In genomic region chr11:61688368-61689163, GRCh38 we compare ENCODE assay signal across 9 cellular contexts. TPM values are rescaled to one million over a fixed set of nuclear protein-coding genes. Genes with fewer than 3 reads are reported as not detected.
A peak's percentile ranks its signal among the peaks of the same experiment; 100 is the strongest.
DNase-seq lines count a peak whose midpoint lies in the region; ATAC-seq, FAIRE-seq and TF ChIP-seq lines count a peak whose summit lies in the region.
"Had no signal": no experiment of that assay in that cellular context is flagged by ENCODE, and none has a peak within 500 bp of the region (broad histone marks: within the 10 kb centered on the region; RNA-seq: fewer than 3 reads in every experiment).

No MANE protein-coding gene starts in this region.

- in situ Hi-C loops in transverse colon (cut with MboI; ENCODE audit: low pct_ligation_motif_present in 1 of 4, low pct_unique_long_range_greater_than_20kb in 1 of 4, low sequenced_read_pairs in 3 of 4), result no loop called here

- ATAC-seq in right lobe of liver (peak; percentile 54 to 76 (median 63)), WTC11 (no peak), natural killer cell (no peak)

- TF ChIP-seq POLR2A in right lobe of liver (IDR thresholded peaks at IDR 0.05), result no peak
- TF ChIP-seq POLR2A in transverse colon (IDR thresholded peaks at IDR 0.05), result peak; percentile 41

- WGBS in right lobe of liver (ENCODE audit: insufficient coverage, low coverage, low lambda C conversion rate, missing lambda C conversion rate), result 77% methylated on average over 5 of the region's 19 CpGs
- WGBS in transverse colon (ENCODE audit: low coverage in 1 of 2), 2 donors, result 20 to 43% methylated on average over 2 to 19 of the region's 19 CpGs

- DNase-seq in M059J (ENCODE audit: low read depth) (peak; percentile 43), bronchial epithelial cell (ENCODE audit: low read depth) (peak; percentile 28), right lobe of liver (no peak), transverse colon (peak; percentile 83), WTC11 (ENCODE audit: low spot score) (no peak), natural killer cell (no peak), T-helper 1 cell (no peak)

- H3K4me1 ChIP-seq in right lobe of liver, result no peaks in the 10 kb centered on the region
- H3K4me1 ChIP-seq in transverse colon, result peaks cover 22 to 70% (median 54%) of the 10 kb centered on the region in 4 donors

- H3K4me3 ChIP-seq in bronchial epithelial cell (ENCODE audit: low read depth, low read length) (no peak overlapping the region), right lobe of liver (no peak overlapping the region), transverse colon (peak overlapping the region in 1 of 4 donors; percentile 6)

- CTCF ChIA-PET in WTC11 (lab: Charles Lee), result interaction anchor here (0.6 to 4.8 kb wide), 8 partner anchors 14 to 89 kb away, joined by 4 to 26 read pairs (median 4); no protein-coding TSS in a partner anchor

- H3K27me3 ChIP-seq in bronchial epithelial cell (ENCODE audit: control insufficient read depth, insufficient read depth, low read length), result peaks cover 11% of the 10 kb centered on the region
- no peaks in the 10 kb centered on the region for H3K27me3 ChIP-seq in right lobe of liver
- no peaks in the 10 kb centered on the region for H3K27me3 ChIP-seq in transverse colon

- H3K4me1 Mint-ChIP-seq in WTC11, result peaks cover 21% of the 10 kb centered on the region
- no peaks in the 10 kb centered on the region for H3K4me1 Mint-ChIP-seq in natural killer cell
- H3K4me1 Mint-ChIP-seq: IgD-negative memory B cell had no signal

- H3K27ac ChIP-seq in right lobe of liver (no peak overlapping the region), transverse colon (peak overlapping the region; percentile 85 to 90 (median 88))

- FAIRE-seq in bronchial epithelial cell (lab: Jason Lieb, UNC), result no peak

- H3K9me3 Mint-ChIP-seq in WTC11 (no peaks in the 10 kb centered on the region), natural killer cell (no peaks in the 10 kb centered on the region)
- H3K9me3 Mint-ChIP-seq: neural crest cell had no signal

- POLR2A ChIA-PET in WTC11 (lab: Charles Lee), result no interaction called here

- H3K4me3 Mint-ChIP-seq in WTC11 (no peak overlapping the region), natural killer cell (no peak overlapping the region)
- H3K4me3 Mint-ChIP-seq: neural crest cell had no signal

- no peak overlapping the region for H3K27ac Mint-ChIP-seq in WTC11
- H3K27ac Mint-ChIP-seq in natural killer cell, result no peak overlapping the region
- H3K27ac Mint-ChIP-seq: IgD-negative memory B cell had no signal

- no peaks in the 10 kb centered on the region for H3K9me3 ChIP-seq in right lobe of liver
- H3K9me3 ChIP-seq in transverse colon, result no peaks in the 10 kb centered on the region

- TF ChIP-seq EP300 in transverse colon (IDR thresholded peaks at IDR 0.05; ENCODE audit: low read depth), result no peak

- H3K27me3 Mint-ChIP-seq in WTC11 (ENCODE audit: low read depth) (no peaks in the 10 kb centered on the region), natural killer cell (ENCODE audit: low read depth in 2 of 2) (peaks cover 4 to 26% of the 10 kb centered on the region in 2 donors)

- H3K36me3 Mint-ChIP-seq in WTC11 (no peaks in the 10 kb centered on the region), natural killer cell (no peaks in the 10 kb centered on the region)
- H3K36me3 Mint-ChIP-seq: IgD-negative memory B cell had no signal

- intact Hi-C loops in right lobe of liver (cut with DNase I), result no loop called here
- intact Hi-C loops in transverse colon (cut with DNase I; ENCODE audit: low total_unique reads), result no loop called here
- intact Hi-C loops in natural killer cell (cut with micrococcal nuclease), result no loop called here

- TF ChIP-seq CTCF in bronchial epithelial cell (IDR thresholded peaks at IDR 0.05; ENCODE audit: insufficient read depth, low read length, severe bottlenecking), result no peak
- no peak for TF ChIP-seq CTCF in right lobe of liver (IDR thresholded peaks at IDR 0.05)
- no peak for TF ChIP-seq CTCF in transverse colon (IDR thresholded peaks at IDR 0.05)
- no peak for TF ChIP-seq CTCF in WTC11 (IDR thresholded peaks at IDR 0.05)
- TF ChIP-seq CTCF in natural killer cell (IDR thresholded peaks at IDR 0.05), result no peak

- H3K36me3 ChIP-seq in bronchial epithelial cell (ENCODE audit: control insufficient read depth, insufficient read depth, low read length) (no peaks in the 10 kb centered on the region), right lobe of liver (no peaks in the 10 kb centered on the region), transverse colon (no peaks in the 10 kb centered on the region)

TF ChIP-seq in WTC11, 78 proteins besides CTCF, POLR2A, EP300 and RAD21:
- TF ChIP-seq JAZF1 (CRISPR knock-in tag; IDR thresholded peaks at IDR 0.05) (no peak), ESRRA (CRISPR knock-in tag; IDR thresholded peaks at IDR 0.05; ENCODE audit: borderline replicate concordance) (no peak), TCF7 (CRISPR knock-in tag; IDR thresholded peaks at IDR 0.05; ENCODE audit: low read depth) (no peak), GTF2I (CRISPR knock-in tag; conservative IDR thresholded peaks at IDR 0.05) (no peak)
- TF ChIP-seq, protein P1, sequence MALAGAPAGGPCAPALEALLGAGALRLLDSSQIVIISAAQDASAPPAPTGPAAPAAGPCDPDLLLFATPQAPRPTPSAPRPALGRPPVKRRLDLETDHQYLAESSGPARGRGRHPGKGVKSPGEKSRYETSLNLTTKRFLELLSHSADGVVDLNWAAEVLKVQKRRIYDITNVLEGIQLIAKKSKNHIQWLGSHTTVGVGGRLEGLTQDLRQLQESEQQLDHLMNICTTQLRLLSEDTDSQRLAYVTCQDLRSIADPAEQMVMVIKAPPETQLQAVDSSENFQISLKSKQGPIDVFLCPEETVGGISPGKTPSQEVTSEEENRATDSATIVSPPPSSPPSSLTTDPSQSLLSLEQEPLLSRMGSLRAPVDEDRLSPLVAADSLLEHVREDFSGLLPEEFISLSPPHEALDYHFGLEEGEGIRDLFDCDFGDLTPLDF (CRISPR knock-in tag; IDR thresholded peaks at IDR 0.05), result no peak
- TF ChIP-seq, protein P2, sequence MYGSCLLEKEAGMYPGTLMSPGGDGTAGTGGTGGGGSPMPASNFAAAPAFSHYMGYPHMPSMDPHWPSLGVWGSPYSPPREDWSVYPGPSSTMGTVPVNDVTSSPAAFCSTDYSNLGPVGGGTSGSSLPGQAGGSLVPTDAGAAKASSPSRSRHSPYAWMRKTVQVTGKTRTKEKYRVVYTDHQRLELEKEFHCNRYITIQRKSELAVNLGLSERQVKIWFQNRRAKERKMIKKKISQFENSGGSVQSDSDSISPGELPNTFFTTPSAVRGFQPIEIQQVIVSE (CRISPR knock-in tag; IDR thresholded peaks at IDR 0.05; ENCODE audit: borderline replicate concordance), result no peak

RNA-seq across cellular contexts. Expression of gene DAGLA, which starts 8.4 kb away (rescaled TPM):
- 1.4 and 3.3 TPM in 2 replicates for total RNA-seq in M059J (2014; rRNA removed; shearing (Covaris generic))
- total RNA-seq in bronchial epithelial cell (under 0.01 and 0.13 TPM in 2 replicates), right lobe of liver (1 to 10 TPM in 2 of 6 experiments, under 1 TPM in 4; 0.33 to 5.5 (median 0.79) TPM), transverse colon (10 to 100 TPM; 11.9 to 31.4 (median 17.0) TPM), WTC11 (2021) (3.1 to 3.4 TPM (median 3.4 TPM) in 3 replicates), natural killer cell (under 1 TPM; 0.18 to 0.48 (median 0.38) TPM)

Comparison
In these comparisons a context has a peak if more than half of its experiments do, and no peak if none do; other contexts are left out.
1. DNase-seq: peak in M059J (single experiment), bronchial epithelial cell (single experiment) and transverse colon (single experiment); none in right lobe of liver (0 of 3), WTC11 (single experiment), natural killer cell (single experiment) and T-helper 1 cell (0 of 5).
2. ATAC-seq: peak in right lobe of liver (4 of 4); none in WTC11 (single experiment) and natural killer cell (0 of 3).
3. H3K27ac ChIP-seq: peak in transverse colon (4 of 4); none in right lobe of liver (0 of 3).